Comparison of ENCODE assay signal across 11 cellular contexts in genomic region chr9:91807640-91808246, GRCh38.
"Had no signal": no experiment of that assay in that cellular context is flagged by ENCODE, and none has a peak within 500 bp of the region (broad histone marks: within the 10 kb centered on the region; RNA-seq: fewer than 3 reads in every experiment).

No MANE protein-coding gene starts in this region.

- H3K9ac ChIP-seq: parathyroid adenoma had no signal

- DNase-seq: activated CD4-positive, alpha-beta T cell treated with anti-CD3 and anti-CD28 coated beads for 48 hours; activated effector memory CD4-positive, alpha-beta T cell treated with anti-CD3 and anti-CD28 coated beads, Interleukin-2, amount 50 U/mL, for 16 hours; activated T-cell treated with anti-CD3 and anti-CD28 coated beads, Interleukin-2, amount 50 U/mL, for 1 hour; brain microvascular endothelial cell; left ventricle myocardium inferior; mesendoderm; naive B cell; tibial artery had no signal

- H3K4me3 ChIP-seq: left ventricle myocardium inferior, smooth muscle cell, tibial artery had no signal

- H3K4me2 ChIP-seq: smooth muscle cell had no signal

- H3K36me3 ChIP-seq: brain microvascular endothelial cell, left ventricle myocardium inferior, tibial artery had no signal

- H3K9me3 ChIP-seq: left ventricle myocardium inferior, tibial artery had no signal

- H3K27me3 ChIP-seq: brain microvascular endothelial cell, tibial artery had no signal

- ATAC-seq: WTC11 had no signal

- H3K4me1 ChIP-seq: left ventricle myocardium inferior, tibial artery had no signal

- H2AFZ ChIP-seq: parathyroid adenoma had no signal

- H3K27ac ChIP-seq: brain microvascular endothelial cell, left ventricle myocardium inferior, parathyroid adenoma, tibial artery had no signal
